19 cellular contexts compared by ENCODE assay signal in the genomic region with DNA sequence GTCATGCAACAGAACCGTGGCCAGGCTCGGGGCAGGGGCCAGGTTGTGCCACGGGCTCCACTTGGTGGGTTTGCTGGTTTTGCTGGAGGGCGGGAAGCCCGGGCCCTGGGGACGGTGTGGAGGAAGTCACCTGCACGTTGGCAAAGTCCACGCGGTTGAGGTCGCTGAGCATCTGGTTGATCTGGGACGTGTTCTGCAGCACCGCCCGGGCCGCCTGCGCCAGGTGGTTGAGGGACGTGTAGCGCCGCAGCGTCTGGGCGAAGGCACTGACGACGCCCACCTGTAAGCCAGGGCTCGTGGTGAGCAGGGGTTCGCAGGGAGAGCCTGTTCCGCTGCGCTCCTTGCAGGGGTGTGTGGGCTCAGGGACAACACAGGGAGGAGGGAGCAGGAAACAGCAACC. TPM values are rescaled to one million over a fixed set of nuclear protein-coding genes. Genes with fewer than 3 reads are reported as not detected.
DNase-seq lines count a peak whose midpoint lies in the region; ATAC-seq and TF ChIP-seq lines count a peak whose summit lies in the region.
"Had no signal": no experiment of that assay in that cellular context is flagged by ENCODE, and none has a peak within 500 bp of the region (broad histone marks: within the 10 kb centered on the region; RNA-seq: fewer than 3 reads in every experiment).

No MANE protein-coding gene starts in this region.

- no peaks in the 10 kb centered on the region for H3K4me1 Mint-ChIP-seq in neural crest cell
- H3K4me1 Mint-ChIP-seq: B cell had no signal

- peaks cover 15% of the 10 kb centered on the region for H3K36me3 Mint-ChIP-seq in neural crest cell (ENCODE audit: low read depth)

- H3K4me3 ChIP-seq in right atrium auricular region (no peak overlapping the region), osteoblast (ENCODE audit: insufficient read depth, low read length) (no peak overlapping the region), BE2C (ENCODE audit: low read depth, low read length) (no peak overlapping the region)
- H3K4me3 ChIP-seq: A549, BLaER1, GM12878 had no signal

- POLR2A ChIA-PET in GM10248 (lab: Yijun Ruan, JAX) = no interaction called here

- CTCF ChIA-PET in GM10248 (lab: Yijun Ruan, JAX) = interaction anchor here (2.8 to 3.6 kb wide), 2 partner anchors 15 to 20 kb away, joined by 16 to 17 read pairs; no protein-coding TSS in a partner anchor

- TF ChIP-seq CTCF in right atrium auricular region (IDR thresholded peaks at IDR 0.05) (no peak), neural crest cell (conservative IDR thresholded peaks at IDR 0.05) (no peak), osteoblast (IDR thresholded peaks at IDR 0.05; ENCODE audit: extremely low read depth, low read depth, low read length) (no peak), BE2C (IDR thresholded peaks at IDR 0.05; ENCODE audit: low read depth, low read length) (no peak), GM10248 (IDR thresholded peaks at IDR 0.05; ENCODE audit: control extremely low read depth, extremely low read depth, low read depth, missing control alignments) (no peak)

- peak overlapping the region; percentile 57 for H3K27ac Mint-ChIP-seq in neural crest cell (ENCODE audit: unreplicated experiment)
- H3K27ac Mint-ChIP-seq: B cell; CD4-positive, alpha-beta T cell; CD8-positive, alpha-beta T cell had no signal

- H3K27me3 ChIP-seq in right atrium auricular region (no peaks in the 10 kb centered on the region), osteoblast (ENCODE audit: insufficient read depth, low read length) (no peaks in the 10 kb centered on the region), BE2C (no peaks in the 10 kb centered on the region)
- H3K27me3 ChIP-seq: BLaER1 had no signal

- H3K27ac ChIP-seq in right atrium auricular region (no peak overlapping the region), osteoblast (ENCODE audit: low read depth, low read length) (no peak overlapping the region)
- H3K27ac ChIP-seq: 22Rv1, A549, BLaER1 had no signal

- no peaks in the 10 kb centered on the region for H4K20me1 ChIP-seq in osteoblast (ENCODE audit: insufficient read depth, low read length)
- H4K20me1 ChIP-seq: BLaER1 had no signal

- H3K4me3 Mint-ChIP-seq in neural crest cell = no peak overlapping the region
- H3K4me3 Mint-ChIP-seq: B cell; CD4-positive, alpha-beta T cell; CD8-positive, alpha-beta T cell had no signal

- DNase-seq in Right ventricle myocardium inferior (ENCODE audit: missing footprints) (peak; percentile 45), right atrium auricular region (ENCODE audit: low spot score) (no peak), neural crest cell (ENCODE audit: low read depth, low spot score) (no peak), osteoblast (ENCODE audit: insufficient read length, low spot score, missing footprints) (peak; percentile 21), BE2C (no peak), GM10248 (ENCODE audit: extremely low spot score) (no peak)
- DNase-seq: AML-193; C1 segment of cervical spinal cord; Caco-2; Calu3; CD4-positive, alpha-beta T cell; CD8-positive, alpha-beta T cell; DMS79 treated with DMSO at 0.1 percent for 48 hours; GF-D8 had no signal

- H3K79me2 ChIP-seq in osteoblast (ENCODE audit: insufficient read depth, low read length) = no peaks in the 10 kb centered on the region

- H2AFZ ChIP-seq in osteoblast (ENCODE audit: low read length) = no peak overlapping the region

- H3K36me3 ChIP-seq in right atrium auricular region (peaks cover 58% of the 10 kb centered on the region), osteoblast (ENCODE audit: insufficient read depth, low read length) (no peaks in the 10 kb centered on the region), BE2C (no peaks in the 10 kb centered on the region; the same call in 1 of the 2 replicates)

- H3K9me3 ChIP-seq in right atrium auricular region (no peaks in the 10 kb centered on the region), osteoblast (ENCODE audit: low read depth, low read length) (no peaks in the 10 kb centered on the region), BE2C (peaks cover 3% of the 10 kb centered on the region)
- H3K9me3 ChIP-seq: A549, Caco-2 had no signal

- H3K4me2 ChIP-seq in osteoblast (ENCODE audit: insufficient read depth, low read length) = no peak overlapping the region
- H3K4me2 ChIP-seq: A549, BLaER1 had no signal

- H3K4me1 ChIP-seq in right atrium auricular region (no peaks in the 10 kb centered on the region), osteoblast (ENCODE audit: insufficient read depth, low read length) (no peaks in the 10 kb centered on the region), BE2C (no peaks in the 10 kb centered on the region)
- H3K4me1 ChIP-seq: A549, Caco-2 had no signal

- ATAC-seq in Right ventricle myocardium inferior = no peak
- ATAC-seq: A549; CD8-positive, alpha-beta T cell; GM12878 had no signal

- intact Hi-C loops in Right ventricle myocardium inferior (cut with DNase I) = no loop called here

- H3K27me3 Mint-ChIP-seq in neural crest cell (ENCODE audit: low read depth) = no peaks in the 10 kb centered on the region
- H3K27me3 Mint-ChIP-seq: B cell; CD4-positive, alpha-beta T cell had no signal

- no peaks in the 10 kb centered on the region for H3K9me3 Mint-ChIP-seq in neural crest cell
- H3K9me3 Mint-ChIP-seq: CD4-positive, alpha-beta T cell had no signal

RNA-seq across cellular contexts. Expression of gene RANBP3, which starts 24.7 kb away (rescaled TPM):
- total RNA-seq in Right ventricle myocardium inferior (65.6 TPM), right atrium auricular region (10 to 100 TPM; 53.6 to 54.7 TPM), neural crest cell (121 and 122 TPM in 2 replicates), osteoblast (40.5 and 42.1 TPM in 2 replicates)
- polyA plus RNA-seq in BE2C (2012; ENCODE audit: insufficient read depth, insufficient read length, low read depth) = 210 TPM

Comparison
In these comparisons a context has a peak if more than half of its experiments do, and no peak if none do; other contexts are left out.
1. DNase-seq: peak in Right ventricle myocardium inferior (single experiment) and osteoblast (single experiment); none in right atrium auricular region (single experiment), neural crest cell (single experiment), BE2C (single experiment) and GM10248 (single experiment).